ENCODE assay signal across 16 cellular contexts in genomic region chr5:83469075-83469474, GRCh38. TPM values are rescaled to one million over a fixed set of nuclear protein-coding genes. Genes with fewer than 3 reads are reported as not detected.
DNase-seq lines count a peak whose midpoint lies in the region; ATAC-seq and TF ChIP-seq lines count a peak whose summit lies in the region.
"Had no signal": no experiment of that assay in that cellular context is flagged by ENCODE, and none has a peak within 500 bp of the region (broad histone marks: within the 10 kb centered on the region; RNA-seq: fewer than 3 reads in every experiment).

No MANE protein-coding gene starts in this region.

- no peak for DNase-seq in GM23338 (ENCODE audit: low spot score)
- no peak for DNase-seq in neural progenitor cell (ENCODE audit: low spot score)
- DNase-seq in activated CD4-positive, alpha-beta T cell treated with anti-CD3 and anti-CD28 coated beads for 36 hours: no peak
- DNase-seq in activated CD4-positive, alpha-beta memory T cell treated with anti-CD3 and anti-CD28 coated beads for 36 hours: no peak
- DNase-seq in HuH-7.5 (ENCODE audit: low spot score): no peak
- DNase-seq: C1 segment of cervical spinal cord; Calu3; CD4-positive, alpha-beta memory T cell; COR-L47; DMS153; DND-41; GDM1; H7; HCEC 1CT had no signal

- H3K4me1 Mint-ChIP-seq in GM23338: peaks cover 56% of the 10 kb centered on the region
- H3K4me1 Mint-ChIP-seq in neural progenitor cell: peaks cover 33% of the 10 kb centered on the region
- peaks cover 30% of the 10 kb centered on the region for H3K4me1 Mint-ChIP-seq in activated CD4-positive, alpha-beta T cell treated with anti-CD3 and anti-CD28 coated beads for 36 hours
- H3K4me1 Mint-ChIP-seq in activated CD4-positive, alpha-beta memory T cell treated with anti-CD3 and anti-CD28 coated beads for 36 hours (ENCODE audit: low read depth): peaks cover 30% of the 10 kb centered on the region

- H3K27me3 ChIP-seq in GM23338 (ENCODE audit: insufficient read depth) (no peaks in the 10 kb centered on the region), iPS-20b (ENCODE audit: insufficient read depth, low read length) (no peaks in the 10 kb centered on the region), neural progenitor cell (no peaks in the 10 kb centered on the region)

- H3K4me3 Mint-ChIP-seq in GM23338: 0 out of 3 replicates have a peak overlapping the region, but pooled peaks have one; percentile 6
- peak overlapping the region; percentile 7 for H3K4me3 Mint-ChIP-seq in neural progenitor cell
- no peak overlapping the region for H3K4me3 Mint-ChIP-seq in activated CD4-positive, alpha-beta T cell treated with anti-CD3 and anti-CD28 coated beads for 36 hours
- H3K4me3 Mint-ChIP-seq in activated CD4-positive, alpha-beta memory T cell treated with anti-CD3 and anti-CD28 coated beads for 36 hours: no peak overlapping the region
- H3K4me3 Mint-ChIP-seq: CD4-positive, alpha-beta memory T cell had no signal

- no peak for ATAC-seq in GM23338
- no peak for ATAC-seq in activated CD4-positive, alpha-beta T cell treated with anti-CD3 and anti-CD28 coated beads for 36 hours
- ATAC-seq: GM12878 had no signal

- peaks cover 10% of the 10 kb centered on the region for H3K79me2 ChIP-seq in GM23338 (replicated peaks; ENCODE audit: insufficient read depth)
- H3K79me2 ChIP-seq in neural progenitor cell (ENCODE audit: low read depth): peaks cover 14% of the 10 kb centered on the region

- H3K27ac Mint-ChIP-seq in GM23338: no peak overlapping the region
- H3K27ac Mint-ChIP-seq in neural progenitor cell: peak overlapping the region; percentile 21
- H3K27ac Mint-ChIP-seq in activated CD4-positive, alpha-beta T cell treated with anti-CD3 and anti-CD28 coated beads for 36 hours: no peak overlapping the region
- no peak overlapping the region for H3K27ac Mint-ChIP-seq in activated CD4-positive, alpha-beta memory T cell treated with anti-CD3 and anti-CD28 coated beads for 36 hours
- H3K27ac Mint-ChIP-seq: CD4-positive, alpha-beta memory T cell had no signal

- H3K9ac ChIP-seq in iPS-20b (ENCODE audit: low read depth, low read length) (no peak overlapping the region), neural progenitor cell (no peak overlapping the region)

- H3K4me3 ChIP-seq in GM23338 (no peak overlapping the region), iPS-20b (ENCODE audit: low read length) (peak overlapping the region; percentile 14; the same call in 1 of the 2 replicates), neural progenitor cell (no peak overlapping the region)
- H3K4me3 ChIP-seq: GM12878 had no signal

- peaks cover 11% of the 10 kb centered on the region for H3K27me3 Mint-ChIP-seq in GM23338 (ENCODE audit: insufficient read depth, low read depth, poor library complexity)
- H3K27me3 Mint-ChIP-seq in neural progenitor cell (ENCODE audit: insufficient read depth, low read depth): peaks cover 2% of the 10 kb centered on the region
- peaks cover 61% of the 10 kb centered on the region for H3K27me3 Mint-ChIP-seq in activated CD4-positive, alpha-beta T cell treated with anti-CD3 and anti-CD28 coated beads for 36 hours
- H3K27me3 Mint-ChIP-seq in activated CD4-positive, alpha-beta memory T cell treated with anti-CD3 and anti-CD28 coated beads for 36 hours: peaks cover 58% of the 10 kb centered on the region

- H3K36me3 Mint-ChIP-seq in GM23338 (ENCODE audit: low read depth) (peaks cover 8% of the 10 kb centered on the region), neural progenitor cell (peaks cover 8% of the 10 kb centered on the region)
- no peaks in the 10 kb centered on the region for H3K36me3 Mint-ChIP-seq in activated CD4-positive, alpha-beta T cell treated with anti-CD3 and anti-CD28 coated beads for 36 hours (ENCODE audit: low read depth)
- H3K36me3 Mint-ChIP-seq in activated CD4-positive, alpha-beta memory T cell treated with anti-CD3 and anti-CD28 coated beads for 36 hours: no peaks in the 10 kb centered on the region
- H3K36me3 Mint-ChIP-seq: CD4-positive, alpha-beta memory T cell had no signal

- H4K20me1 ChIP-seq in GM23338 (replicated peaks; ENCODE audit: insufficient read depth) (no peaks in the 10 kb centered on the region), neural progenitor cell (ENCODE audit: low read depth) (no peaks in the 10 kb centered on the region)

- no peaks in the 10 kb centered on the region for H3K9me3 ChIP-seq in iPS-20b (ENCODE audit: insufficient read depth, low read depth, low read length)
- H3K9me3 ChIP-seq in neural progenitor cell (ENCODE audit: low read depth): no peaks in the 10 kb centered on the region

- H3K4me1 ChIP-seq in GM23338 (ENCODE audit: insufficient read depth): peaks cover 65% of the 10 kb centered on the region
- H3K4me1 ChIP-seq in iPS-20b (ENCODE audit: insufficient read depth, low read length): peaks cover 55% of the 10 kb centered on the region
- peaks cover 26% of the 10 kb centered on the region for H3K4me1 ChIP-seq in neural progenitor cell

- POLR2A ChIA-PET in activated CD4-positive, alpha-beta T cell treated with anti-CD3 and anti-CD28 coated beads for 36 hours (lab: Charles Lee): no interaction called here
- POLR2A ChIA-PET in activated CD4-positive, alpha-beta memory T cell treated with anti-CD3 and anti-CD28 coated beads for 36 hours (lab: Charles Lee): no interaction called here

- intact Hi-C loops in activated CD4-positive, alpha-beta T cell treated with anti-CD3 and anti-CD28 coated beads for 36 hours (cut with DNase I, micrococcal nuclease): no loop called here
- intact Hi-C loops in activated CD4-positive, alpha-beta memory T cell treated with anti-CD3 and anti-CD28 coated beads for 36 hours (cut with micrococcal nuclease): no loop called here

- CTCF ChIA-PET in activated CD4-positive, alpha-beta T cell treated with anti-CD3 and anti-CD28 coated beads for 36 hours (lab: Charles Lee): interaction anchor here (1.0 kb wide), 1 partner anchor 38 kb away, joined by 3 read pairs; no protein-coding TSS in a partner anchor
- CTCF ChIA-PET in activated CD4-positive, alpha-beta memory T cell treated with anti-CD3 and anti-CD28 coated beads for 36 hours (lab: Charles Lee): no interaction called here

- H3F3A ChIP-seq in GM23338 (replicated peaks; ENCODE audit: low read depth) (0 out of 2 replicates have a peak, but pooled peaks cover 1% of the 10 kb centered on the region), neural progenitor cell (ENCODE audit: low read depth) (peaks cover 42% of the 10 kb centered on the region)

- H3K9me2 ChIP-seq in GM23338 (ENCODE audit: insufficient read depth): no peaks in the 10 kb centered on the region

- TF ChIP-seq CTCF in GM23338 (conservative IDR thresholded peaks at IDR 0.05; ENCODE audit: low read depth in 2 of 2): no peak
- TF ChIP-seq CTCF in neural progenitor cell (IDR thresholded peaks at IDR 0.05): no peak

- H3K4me2 ChIP-seq in GM23338: peak overlapping the region; percentile 82; the same call in 1 of the 2 replicates
- H3K4me2 ChIP-seq in neural progenitor cell: peak overlapping the region; percentile 24

- H2AFZ ChIP-seq in GM23338: no peak overlapping the region
- no peak overlapping the region for H2AFZ ChIP-seq in neural progenitor cell (replicated peaks)

- H3K27ac ChIP-seq in GM23338 (ENCODE audit: low read depth) (no peak overlapping the region), iPS-20b (ENCODE audit: low read length) (no peak overlapping the region), neural progenitor cell (no peak overlapping the region)

- H3K9me3 Mint-ChIP-seq in GM23338 (peaks cover under 1% of the 10 kb centered on the region; the same call in 2 of the 3 replicates), neural progenitor cell (peaks cover under 1% of the 10 kb centered on the region)
- no peaks in the 10 kb centered on the region for H3K9me3 Mint-ChIP-seq in activated CD4-positive, alpha-beta T cell treated with anti-CD3 and anti-CD28 coated beads for 36 hours (ENCODE audit: low read depth)
- H3K9me3 Mint-ChIP-seq in activated CD4-positive, alpha-beta memory T cell treated with anti-CD3 and anti-CD28 coated beads for 36 hours: no peaks in the 10 kb centered on the region

- no peaks in the 10 kb centered on the region for H3K36me3 ChIP-seq in GM23338 (ENCODE audit: insufficient read depth)
- no peaks in the 10 kb centered on the region for H3K36me3 ChIP-seq in iPS-20b (ENCODE audit: insufficient read depth, low read depth, low read length)
- H3K36me3 ChIP-seq in neural progenitor cell: no peaks in the 10 kb centered on the region

TF ChIP-seq in GM23338, 12 proteins besides CTCF, POLR2A, EP300 and RAD21:
- no peak for TF ChIP-seq EZH2 (IDR thresholded peaks at IDR 0.05; ENCODE audit: low read depth, unreplicated experiment)
- no peak for TF ChIP-seq EZH2phosphoT487 (IDR thresholded peaks at IDR 0.05; ENCODE audit: unreplicated experiment)
- TF ChIP-seq STAT1 (IDR thresholded peaks at IDR 0.05; ENCODE audit: unreplicated experiment): no peak
- no peak for TF ChIP-seq JUNB (IDR thresholded peaks at IDR 0.05; ENCODE audit: unreplicated experiment)
- no peak for TF ChIP-seq CREB1 (CRISPR knock-in tag; IDR thresholded peaks at IDR 0.05; ENCODE audit: low read depth)

RNA-seq across cellular contexts. Expression of gene VCAN, which starts 2.5 kb away (rescaled TPM):
- 373 and 404 TPM in 2 replicates for total RNA-seq in GM23338 (2014; rRNA removed; shearing (Covaris generic))
- 133 and 137 TPM in 2 replicates for polyA plus RNA-seq in GM23338 (2016; fragmentation: Nextera tagmentation; extraction: Ambion mirVana)
- total RNA-seq in neural progenitor cell (ENCODE audit: low replicate concordance): 71.6 and 101 TPM in 2 replicates
- not detected for total RNA-seq in activated CD4-positive, alpha-beta T cell treated with anti-CD3 and anti-CD28 coated beads for 36 hours
- under 1 TPM in 1 of 2 experiments, not detected in 1; 0.02 TPM for total RNA-seq in activated CD4-positive, alpha-beta memory T cell treated with anti-CD3 and anti-CD28 coated beads for 36 hours

Comparison
In these comparisons a context has a peak if more than half of its experiments do, and no peak if none do; other contexts are left out.
1. H3K4me3 Mint-ChIP-seq: peak in GM23338 (single experiment) and neural progenitor cell (single experiment); none in activated CD4-positive, alpha-beta T cell treated with anti-CD3 and anti-CD28 coated beads for 36 hours (single experiment) and activated CD4-positive, alpha-beta memory T cell treated with anti-CD3 and anti-CD28 coated beads for 36 hours (single experiment).
2. RNA of gene VCAN, which starts 2.5 kb away (total RNA-seq): 373 to 404 TPM in GM23338 and 71.6 to 101 TPM in neural progenitor cell; 0.02 TPM in activated CD4-positive, alpha-beta memory T cell treated with anti-CD3 and anti-CD28 coated beads for 36 hours and not detected in activated CD4-positive, alpha-beta T cell treated with anti-CD3 and anti-CD28 coated beads for 36 hours; every median in the first group is over 10 times any median in the second.